Comparison of ENCODE assay signal across 18 cellular contexts in the genomic region with DNA sequence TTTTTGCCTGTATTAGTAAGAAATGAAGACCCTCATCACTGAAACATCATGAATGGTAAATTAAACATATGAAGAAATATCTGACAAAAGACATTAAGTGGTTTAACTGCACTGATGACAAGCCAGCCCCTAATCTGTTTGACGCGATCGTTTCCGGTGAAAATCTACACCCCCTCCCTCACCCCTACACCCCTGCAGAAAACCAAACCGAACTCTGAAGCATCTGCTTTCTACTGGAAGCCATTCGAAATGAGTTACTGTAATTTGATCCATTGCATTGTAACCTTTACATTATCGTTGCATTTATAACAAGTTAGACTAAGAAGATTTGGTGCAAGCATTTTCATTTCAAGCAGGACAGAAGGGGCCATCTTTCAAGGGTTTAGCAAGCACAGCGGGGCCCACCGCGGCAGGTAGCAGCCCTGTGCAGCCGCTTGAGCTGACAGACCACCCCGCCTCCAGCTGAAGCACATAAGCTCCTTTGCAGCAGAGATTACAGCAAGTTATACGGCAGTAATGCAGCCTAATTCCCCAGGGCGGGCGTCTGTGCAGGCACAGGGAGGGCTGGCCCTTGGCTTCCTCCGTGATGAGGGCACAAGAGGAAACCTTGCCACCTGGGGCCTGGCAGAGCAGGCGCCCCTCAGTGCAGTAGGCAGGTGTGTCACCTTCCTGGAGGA.
A peak's percentile ranks its signal among the peaks of the same experiment; 100 is the strongest.
DNase-seq lines count a peak whose midpoint lies in the region; ATAC-seq and TF ChIP-seq lines count a peak whose summit lies in the region.
"Had no signal": no experiment of that assay in that cellular context is flagged by ENCODE, and none has a peak within 500 bp of the region (broad histone marks: within the 10 kb centered on the region; RNA-seq: fewer than 3 reads in every experiment).

No MANE protein-coding gene starts in this region.

- H3K27me3 ChIP-seq in AG04450 (ENCODE audit: control insufficient read depth, insufficient read depth, low read length) (no peaks in the 10 kb centered on the region), GM23338 (ENCODE audit: insufficient read depth) (no peaks in the 10 kb centered on the region), RWPE2 (ENCODE audit: insufficient read depth, poor library complexity, severe bottlenecking) (no peaks in the 10 kb centered on the region), trophoblast cell (ENCODE audit: insufficient read depth, low read length) (no peaks in the 10 kb centered on the region)
- H3K27me3 ChIP-seq: SJSA1, vagina had no signal

- no peaks in the 10 kb centered on the region for H3K9me2 ChIP-seq in GM23338 (ENCODE audit: insufficient read depth)

- H3K4me2 ChIP-seq in GM23338 = no peak overlapping the region
- H3K4me2 ChIP-seq in trophoblast cell (ENCODE audit: low read length) = no peak overlapping the region

- POLR2A ChIA-PET in AG04450 (lab: Yijun Ruan, JAX) = interaction anchor here (0.6 kb wide), 1 partner anchor 35 kb away, joined by 3 read pairs; no protein-coding TSS in a partner anchor

- H3K9me3 Mint-ChIP-seq in GM23338 (peaks cover 1% of the 10 kb centered on the region; the same call in 1 of the 3 replicates), glutamatergic neuron (ENCODE audit: unreplicated experiment) (peaks cover 12% of the 10 kb centered on the region)
- H3K9me3 Mint-ChIP-seq: naive thymus-derived CD4-positive, alpha-beta T cell had no signal

- H3K23ac ChIP-seq in trophoblast cell (ENCODE audit: low read length) = no peak overlapping the region

- H3K79me2 ChIP-seq in GM23338 (replicated peaks; ENCODE audit: insufficient read depth) = peaks cover 11% of the 10 kb centered on the region
- H3K79me2 ChIP-seq in trophoblast cell (ENCODE audit: control insufficient read depth, insufficient read depth, low read length, poor library complexity) = peaks cover 1% of the 10 kb centered on the region

- H2BK120ac ChIP-seq in trophoblast cell (ENCODE audit: insufficient read depth, low read length, poor library complexity) = no peak overlapping the region

- no peak for TF ChIP-seq CTCF in AG04450 (IDR thresholded peaks at IDR 0.05; ENCODE audit: low read depth, low read length)
- TF ChIP-seq CTCF in GM23338 (conservative IDR thresholded peaks at IDR 0.05; ENCODE audit: low read depth in 2 of 2) = no peak
- no peak for TF ChIP-seq CTCF in RWPE2 (IDR thresholded peaks at IDR 0.05; ENCODE audit: poor library complexity, severe bottlenecking)
- no peak for TF ChIP-seq CTCF in glutamatergic neuron (IDR thresholded peaks at IDR 0.05; ENCODE audit: partially characterized antibody, unreplicated experiment)

- H2AK5ac ChIP-seq in trophoblast cell (ENCODE audit: low read length) = no peak overlapping the region

- no CpG with 5 or more reads among the region's 17 CpGs for WGBS in trophoblast cell (ENCODE audit: extremely low coverage, insufficient coverage, insufficient read length)

- peak overlapping the region; percentile 30; the same call in 1 of the 2 replicates for H3K27ac Mint-ChIP-seq in GM23338
- peak overlapping the region; percentile 90 for H3K27ac Mint-ChIP-seq in glutamatergic neuron (ENCODE audit: unreplicated experiment)
- H3K27ac Mint-ChIP-seq: CD4-positive, CD25-positive, alpha-beta regulatory T cell had no signal

- H3K27ac ChIP-seq in AG04450 (ENCODE audit: low read depth, low read length) = peak overlapping the region; percentile 42
- H3K27ac ChIP-seq in GM23338 (ENCODE audit: low read depth) = no peak overlapping the region
- peak overlapping the region; percentile 97 for H3K27ac ChIP-seq in RWPE2 (ENCODE audit: poor library complexity, severe bottlenecking)
- no peak overlapping the region for H3K27ac ChIP-seq in trophoblast cell (ENCODE audit: low read depth, low read length)
- H3K27ac ChIP-seq: epithelial cell of prostate, SJSA1 had no signal

- peaks cover 26% of the 10 kb centered on the region for H3K4me1 Mint-ChIP-seq in GM23338
- H3K4me1 Mint-ChIP-seq in glutamatergic neuron (ENCODE audit: low read depth, unreplicated experiment) = peaks cover 50% of the 10 kb centered on the region

- no peak overlapping the region for H3K9ac ChIP-seq in trophoblast cell (ENCODE audit: low read length)

- peaks cover 16% of the 10 kb centered on the region for H3K27me3 Mint-ChIP-seq in GM23338 (ENCODE audit: insufficient read depth, low read depth, poor library complexity)
- peaks cover 24% of the 10 kb centered on the region for H3K27me3 Mint-ChIP-seq in glutamatergic neuron (ENCODE audit: unreplicated experiment)
- H3K27me3 Mint-ChIP-seq: CD4-positive, CD25-positive, alpha-beta regulatory T cell; naive thymus-derived CD4-positive, alpha-beta T cell had no signal

- no peak overlapping the region for H2AFZ ChIP-seq in GM23338
- H2AFZ ChIP-seq in trophoblast cell (ENCODE audit: insufficient read depth, low read length, poor library complexity) = no peak overlapping the region

- no peak overlapping the region for H2BK12ac ChIP-seq in trophoblast cell (ENCODE audit: low read length)

- H3K4me1 ChIP-seq in GM23338 (ENCODE audit: insufficient read depth) = peaks cover 7% of the 10 kb centered on the region; the same call in 1 of the 2 replicates
- H3K4me1 ChIP-seq in RWPE2 (ENCODE audit: insufficient read depth, poor library complexity, severe bottlenecking) = peaks cover 61% of the 10 kb centered on the region
- peaks cover 3% of the 10 kb centered on the region in 2 experiments for H3K4me1 ChIP-seq in trophoblast cell (ENCODE audit: control insufficient read depth in 1 of 2, insufficient read depth in 2 of 2, low read length in 2 of 2)

- no peaks in the 10 kb centered on the region; the same call in 1 of the 2 replicates for H4K20me1 ChIP-seq in GM23338 (replicated peaks; ENCODE audit: insufficient read depth)

- DNase-seq in AG04450 (ENCODE audit: low read depth, low spot score) = no peak
- no peak for DNase-seq in GM23338 (ENCODE audit: low spot score)
- DNase-seq in RWPE2 (ENCODE audit: low spot score) = peak; percentile 64
- DNase-seq in glutamatergic neuron = peak; percentile 79
- DNase-seq in islet precursor cell = no peak
- DNase-seq in trophoblast cell = no peak
- no peak for DNase-seq in DMS153 (lab: John Stamatoyannopoulos, UW)
- DNase-seq: CD4-positive, CD25-positive, alpha-beta regulatory T cell; GF-D8; hypothalamus; naive thymus-derived CD4-positive, alpha-beta T cell; NCI-H1930; stimulated activated CD4-positive, alpha-beta T cell treated with anti-CD3 and anti-CD28 coated beads, Interleukin-4, amount 100 ng/mL, for 1 hour had no signal

- no peak overlapping the region for H4K12ac ChIP-seq in trophoblast cell (ENCODE audit: low read depth, low read length)

- CTCF ChIA-PET in AG04450 (lab: Charles Lee) = no interaction called here

- no peak overlapping the region for H4K91ac ChIP-seq in trophoblast cell (ENCODE audit: low read depth, low read length)

- H2BK5ac ChIP-seq in trophoblast cell (ENCODE audit: low read depth, low read length, poor library complexity) = no peak overlapping the region

- peaks cover 2% of the 10 kb centered on the region for H3K79me1 ChIP-seq in trophoblast cell (ENCODE audit: low read length)

- H3K36me3 ChIP-seq in GM23338 (ENCODE audit: insufficient read depth) = no peaks in the 10 kb centered on the region
- H3K36me3 ChIP-seq in RWPE2 (ENCODE audit: low read depth) = peaks cover 30% of the 10 kb centered on the region
- H3K36me3 ChIP-seq in trophoblast cell (ENCODE audit: control insufficient read depth in 1 of 2, insufficient read depth in 2 of 2, low read length in 2 of 2) = peaks cover 10 to 15% of the 10 kb centered on the region in 2 experiments
- H3K36me3 ChIP-seq: vagina had no signal

- H3F3A ChIP-seq in GM23338 (replicated peaks; ENCODE audit: low read depth) = peaks cover 11% of the 10 kb centered on the region

- no peak overlapping the region for H4K8ac ChIP-seq in trophoblast cell (ENCODE audit: low read depth, low read length)

- H3K9me3 ChIP-seq in AG04450 (ENCODE audit: control insufficient read depth, insufficient read depth, low read length) (peaks cover 5% of the 10 kb centered on the region; the same call in 1 of the 2 replicates), RWPE2 (ENCODE audit: severe bottlenecking) (no peaks in the 10 kb centered on the region), trophoblast cell (ENCODE audit: insufficient read depth, low read depth, low read length) (peaks cover 5% of the 10 kb centered on the region)
- H3K9me3 ChIP-seq: SJSA1, vagina had no signal

- H3K4me3 ChIP-seq in AG04450 (ENCODE audit: low read depth, low read length) (no peak overlapping the region), GM23338 (no peak overlapping the region), RWPE2 (ENCODE audit: severe bottlenecking) (no peak overlapping the region), trophoblast cell (ENCODE audit: low read depth, low read length) (no peak overlapping the region)
- H3K4me3 ChIP-seq: SJSA1, vagina had no signal

- no peak overlapping the region for H3K14ac ChIP-seq in trophoblast cell (ENCODE audit: low read length)

- H3K36me3 Mint-ChIP-seq in GM23338 (ENCODE audit: low read depth) = peaks cover 33% of the 10 kb centered on the region
- H3K36me3 Mint-ChIP-seq in glutamatergic neuron (ENCODE audit: unreplicated experiment) = peaks cover 4% of the 10 kb centered on the region

- H3K4me3 Mint-ChIP-seq in GM23338 (no peak overlapping the region), glutamatergic neuron (ENCODE audit: unreplicated experiment) (peak overlapping the region; percentile 71)
- H3K4me3 Mint-ChIP-seq: CD4-positive, CD25-positive, alpha-beta regulatory T cell; naive thymus-derived CD4-positive, alpha-beta T cell had no signal

- H3K18ac ChIP-seq in trophoblast cell (ENCODE audit: low read length) = no peak overlapping the region

- no peak overlapping the region for H3K4ac ChIP-seq in trophoblast cell (ENCODE audit: low read depth, low read length)

- ATAC-seq in GM23338 (peak; percentile 21), RWPE2 (ENCODE audit: low read depth) (no peak), HG02678 (IDR thresholded peaks at IDR 0.05; ENCODE audit: unreplicated experiment) (no peak)
- ATAC-seq: naive thymus-derived CD4-positive, alpha-beta T cell; right cardiac atrium had no signal

TF ChIP-seq in GM23338, 12 proteins besides CTCF, POLR2A, EP300 and RAD21:
- TF ChIP-seq STAT1 (IDR thresholded peaks at IDR 0.05; ENCODE audit: unreplicated experiment) = no peak
- TF ChIP-seq EZH2 (IDR thresholded peaks at IDR 0.05; ENCODE audit: low read depth, unreplicated experiment) = no peak

Comparison
In these comparisons a context has a peak if more than half of its experiments do, and no peak if none do; other contexts are left out.
1. DNase-seq: peak in RWPE2 (single experiment) and glutamatergic neuron (single experiment); none in AG04450 (single experiment), GM23338 (single experiment), islet precursor cell (single experiment), trophoblast cell (0 of 2) and DMS153 (single experiment).
2. H3K27ac ChIP-seq: peak in AG04450 (single experiment) and RWPE2 (single experiment); none in GM23338 (single experiment) and trophoblast cell (single experiment).